26 cellular contexts compared by ENCODE assay signal in the genomic region with DNA sequence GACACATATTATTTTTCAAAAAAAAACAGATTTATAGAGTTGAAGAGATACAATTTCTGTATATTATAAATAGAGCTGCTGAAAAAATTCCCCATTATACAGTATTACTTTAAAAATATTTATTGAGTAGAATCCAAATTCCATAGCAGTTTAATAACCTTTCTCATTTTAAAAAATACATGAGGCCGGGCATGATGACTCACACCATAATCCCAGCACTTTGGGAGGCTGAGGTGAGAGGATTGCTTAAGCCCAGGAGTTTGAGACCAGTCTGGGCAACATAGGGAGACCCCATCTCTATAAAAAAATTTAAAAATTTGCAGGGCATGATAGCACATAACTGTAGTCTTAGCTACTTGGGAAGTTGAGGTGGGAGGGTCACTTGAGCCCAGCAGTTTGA. TPM values are rescaled to one million over a fixed set of nuclear protein-coding genes. Genes with fewer than 3 reads are reported as not detected.
A peak's percentile ranks its signal among the peaks of the same experiment; 100 is the strongest.
DNase-seq lines count a peak whose midpoint lies in the region; ATAC-seq, FAIRE-seq and TF ChIP-seq lines count a peak whose summit lies in the region.
"Had no signal": no experiment of that assay in that cellular context is flagged by ENCODE, and none has a peak within 500 bp of the region (broad histone marks: within the 10 kb centered on the region; RNA-seq: fewer than 3 reads in every experiment).

No MANE protein-coding gene starts in this region.

- peaks cover 14% of the 10 kb centered on the region for H3K9me3 Mint-ChIP-seq in mesothelial cell of epicardium

- TF ChIP-seq CTCF in PC-3 (conservative IDR thresholded peaks at IDR 0.05; ENCODE audit: low read depth, low read length): no peak
- no peak for TF ChIP-seq CTCF in choroid plexus epithelial cell (conservative IDR thresholded peaks at IDR 0.05; ENCODE audit: low read depth, low read length)
- TF ChIP-seq CTCF in mesothelial cell of epicardium (IDR thresholded peaks at IDR 0.05; ENCODE audit: unreplicated experiment): no peak

- ATAC-seq in PC-3 (peak; percentile 62), GM19467 (IDR thresholded peaks at IDR 0.05; ENCODE audit: unreplicated experiment) (no peak)
- ATAC-seq: lower lobe of right lung had no signal

- peaks cover 16% of the 10 kb centered on the region for H3K36me3 Mint-ChIP-seq in mesothelial cell of epicardium

- H3K79me2 ChIP-seq in PC-3 (ENCODE audit: low read length): peaks cover 85% of the 10 kb centered on the region

- no peaks in the 10 kb centered on the region for H3K27me3 Mint-ChIP-seq in mesothelial cell of epicardium (ENCODE audit: low read depth)
- H3K27me3 Mint-ChIP-seq: activated naive CD4-positive, alpha-beta T cell treated with anti-CD3 and anti-CD28 coated beads, Interleukin-2, amount 50 U/mL, for 24 hours; dendritic cell treated with granulocyte-macrophage colony-stimulating factor and Interleukin-4, amounts not matched to agents 40 ng/mL and 50 ng/mL, for 4 days had no signal

- peaks cover 10% of the 10 kb centered on the region; the same call in 1 of the 2 replicates for H3K9me3 ChIP-seq in PC-3 (ENCODE audit: low read length)

- H3K9me2 ChIP-seq in PC-3 (replicated peaks; ENCODE audit: low read length): no peaks in the 10 kb centered on the region

- CTCF ChIA-PET in PC-3 (lab: Charles Lee): no interaction called here

- H3K27me3 ChIP-seq in PC-3 (ENCODE audit: low read length): no peaks in the 10 kb centered on the region
- H3K27me3 ChIP-seq: right atrium auricular region, SJSA1, stomach, tibial nerve had no signal

- FAIRE-seq in RCC 7860 (lab: Jason Lieb, UNC): no peak

- peak overlapping the region; percentile 18 for H3K27ac Mint-ChIP-seq in mesothelial cell of epicardium
- H3K27ac Mint-ChIP-seq: activated T-helper 2 cell treated with anti-CD3 and anti-CD28 coated beads, Interferon-gamma antibody, Interleukin-2, Interleukin-4, amounts not matched to agents 10 μg/mL and 5 μg/mL and 100 μg/mL, durations not matched to agents 14 hours and 24 hours and 36 hours; dendritic cell treated with granulocyte-macrophage colony-stimulating factor and Interleukin-4, amounts not matched to agents 40 ng/mL and 50 ng/mL, for 4 days had no signal

- H3K36me3 ChIP-seq in PC-3 (ENCODE audit: low read depth, low read length): peaks cover 9% of the 10 kb centered on the region; the same call in 1 of the 2 replicates
- H3K36me3 ChIP-seq: lower lobe of right lung, right atrium auricular region, SJSA1, stomach had no signal

- no peak overlapping the region for H2AFZ ChIP-seq in PC-3 (ENCODE audit: low read length)

- POLR2A ChIA-PET in PC-3 (lab: Charles Lee; ENCODE audit: unreplicated experiment): no interaction called here

- peaks cover 9% of the 10 kb centered on the region for H3K4me1 Mint-ChIP-seq in mesothelial cell of epicardium

- BruUV-seq in PC-3 (replicated peaks; lab: Mats Ljungman, UMichigan): no TSS peak

- DNase-seq in EL (peak; percentile 58), PC-3 (peak; percentile 37), choroid plexus epithelial cell (ENCODE audit: low read depth) (peak; percentile 28), mesothelial cell of epicardium (ENCODE audit: low spot score in 2 of 2, unreplicated experiment in 2 of 2) (no peak), NCI-H1930 (lab: John Stamatoyannopoulos, UW) (no peak), RCC 7860 (ENCODE audit: low spot score) (no peak)
- DNase-seq: activated CD4-positive, alpha-beta T cell treated with anti-CD3 and anti-CD28 coated beads, Interleukin-2, amount 50 U/mL, for 48 hours; activated CD4-positive, CD25-positive, alpha-beta regulatory T cell; C1 segment of cervical spinal cord; DMS79; lower lobe of right lung; NCI-H1694 treated with DMSO at 0.1 percent for 48 hours; NCI-H2171 treated with DMSO at 0.1 percent for 48 hours; NCI-H526; stimulated activated CD4-positive, alpha-beta T cell treated with anti-CD3 and anti-CD28 coated beads, Interleukin-1b, Interleukin-23, amount 100 ng/mL, for 48 hours; stomach; T-helper 1 cell had no signal

- no peak overlapping the region for H3K4me2 ChIP-seq in PC-3 (ENCODE audit: low read length)
- H3K4me2 ChIP-seq: KMS-11, smooth muscle cell had no signal

- H3K4me3 Mint-ChIP-seq in mesothelial cell of epicardium: no peak overlapping the region
- H3K4me3 Mint-ChIP-seq: activated naive CD4-positive, alpha-beta T cell treated with anti-CD3 and anti-CD28 coated beads, Interleukin-2, amount 50 U/mL, for 24 hours; dendritic cell treated with granulocyte-macrophage colony-stimulating factor and Interleukin-4, amounts not matched to agents 40 ng/mL and 50 ng/mL, for 4 days had no signal

- intact Hi-C loops in PC-3 (cut with micrococcal nuclease): no loop called here

- H3K9ac ChIP-seq in PC-3 (ENCODE audit: low read length): no peak overlapping the region
- H3K9ac ChIP-seq: KMS-11 had no signal

- peaks cover 8% of the 10 kb centered on the region; the same call in 1 of the 2 replicates for H3K4me1 ChIP-seq in PC-3 (ENCODE audit: insufficient read depth, low read length)
- H3K4me1 ChIP-seq: right atrium auricular region, SJSA1 had no signal

- H3K4me3 ChIP-seq in PC-3 (ENCODE audit: low read length) (no peak overlapping the region), choroid plexus epithelial cell (ENCODE audit: low read depth, low read length) (no peak overlapping the region)
- H3K4me3 ChIP-seq: lower lobe of right lung, right atrium auricular region, SJSA1, smooth muscle cell, stomach, tibial nerve had no signal

- no peaks in the 10 kb centered on the region for H3F3A ChIP-seq in PC-3 (ENCODE audit: low read length, unreplicated experiment)

- H3K27ac ChIP-seq in PC-3 (ENCODE audit: low read length): no peak overlapping the region
- H3K27ac ChIP-seq: KMS-11, lower lobe of right lung, right atrium auricular region, SJSA1, stomach, tibial nerve had no signal

- no peaks in the 10 kb centered on the region for H4K20me1 ChIP-seq in PC-3 (ENCODE audit: low read length)

RNA-seq across cellular contexts. Expression of a gene that starts 13.0 kb away (rescaled TPM):
- total RNA-seq in PC-3 (2014; rRNA removed) (26.1 and 29.6 TPM in 2 replicates), mesothelial cell of epicardium (44.7 to 47.5 TPM (median 45.4 TPM) in 3 replicates)

Comparison
In these comparisons a context has a peak if more than half of its experiments do, and no peak if none do; other contexts are left out.
1. DNase-seq: peak in EL (single experiment), PC-3 (single experiment) and choroid plexus epithelial cell (single experiment); none in mesothelial cell of epicardium (0 of 2), NCI-H1930 (0 of 2) and RCC 7860 (single experiment).